Comparison of ENCODE assay signal across 22 cellular contexts in genomic region chr2:83115606-83116005, GRCh38.
DNase-seq lines count a peak whose midpoint lies in the region; ATAC-seq, FAIRE-seq and TF ChIP-seq lines count a peak whose summit lies in the region.
"Had no signal": no experiment of that assay in that cellular context is flagged by ENCODE, and none has a peak within 500 bp of the region (broad histone marks: within the 10 kb centered on the region; RNA-seq: fewer than 3 reads in every experiment).

No MANE protein-coding gene starts in this region.

- no peak overlapping the region for H3K4me2 ChIP-seq in HepG2 (ENCODE audit: low read depth, low read length)
- H3K4me2 ChIP-seq: GM23338, KMS-11 had no signal

- H3K36me3 ChIP-seq in HepG2 (replicated peaks in 1 of 2; ENCODE audit: control insufficient read depth in 1 of 2, insufficient read depth in 2 of 2, low read length in 2 of 2), result no peaks in the 10 kb centered on the region
- H3K36me3 ChIP-seq in right lobe of liver, result no peaks in the 10 kb centered on the region
- H3K36me3 ChIP-seq in RWPE2 (ENCODE audit: low read depth), result no peaks in the 10 kb centered on the region

- H3K27ac ChIP-seq in HepG2 (ENCODE audit: extremely low read length, insufficient read depth, low read length), result no peak overlapping the region
- no peak overlapping the region for H3K27ac ChIP-seq in right lobe of liver
- no peak overlapping the region for H3K27ac ChIP-seq in RWPE2 (ENCODE audit: poor library complexity, severe bottlenecking)
- H3K27ac ChIP-seq: C4-2B, HL-60, KMS-11 had no signal

- FAIRE-seq in HepG2 (lab: Jason Lieb, UNC), result no peak
- FAIRE-seq: A204.1, D721Med, GM19239, H54 had no signal

- no peak for TF ChIP-seq RAD21 in HepG2 (CRISPR knock-in tag; IDR thresholded peaks at IDR 0.05)

- intact Hi-C loops in HepG2 (cut with micrococcal nuclease; ENCODE audit: unreplicated experiment) (no loop called here), right lobe of liver (cut with DNase I) (no loop called here)

- H4K20me1 ChIP-seq in HepG2 (ENCODE audit: insufficient read depth, low read length), result no peaks in the 10 kb centered on the region

- no TSS peak for BruUV-seq in HepG2 (replicated peaks; lab: Mats Ljungman, UMichigan)

- POLR2A ChIA-PET in HepG2 (lab: Yijun Ruan, JAX), result no interaction called here

- in situ Hi-C loops in HepG2 (cut with HindIII; ENCODE audit: extremely low pct_ligation_motif_present, low pct_unique_long_range_greater_than_20kb), result no loop called here

- H3K4me3 ChIP-seq in HepG2 (replicated peaks in 1 of 3; ENCODE audit: insufficient read depth in 1 of 3, low read depth in 2 of 3, low read length in 3 of 3) (no peak overlapping the region), right lobe of liver (no peak overlapping the region), RWPE2 (ENCODE audit: severe bottlenecking) (no peak overlapping the region)
- H3K4me3 ChIP-seq: GM23338 had no signal

- H3K9ac ChIP-seq in HepG2 (ENCODE audit: insufficient read depth, low read depth, low read length), result no peak overlapping the region
- H3K9ac ChIP-seq: KMS-11 had no signal

- no peak overlapping the region for H2AFZ ChIP-seq in HepG2 (ENCODE audit: low read length)
- H2AFZ ChIP-seq: GM23338 had no signal

- CTCF ChIA-PET in HepG2 (lab: Yijun Ruan, JAX; ENCODE audit: low intra/inter-chr PET ratio, low total read pairs), result no interaction called here

- 7% methylated on average over 1 of the region's 1 CpG for WGBS in HepG2 (ENCODE audit: low lambda C conversion rate)
- 63% methylated on average over 1 of the region's 1 CpG for WGBS in right lobe of liver (ENCODE audit: insufficient coverage, low coverage, low lambda C conversion rate, missing lambda C conversion rate)

- no peaks in the 10 kb centered on the region for H3K4me1 ChIP-seq in HepG2 (ENCODE audit: insufficient read depth, low read length)
- H3K4me1 ChIP-seq in right lobe of liver, result no peaks in the 10 kb centered on the region
- H3K4me1 ChIP-seq in RWPE2 (ENCODE audit: insufficient read depth, poor library complexity, severe bottlenecking), result no peaks in the 10 kb centered on the region
- H3K4me1 ChIP-seq: Caco-2 had no signal

- TF ChIP-seq CTCF in HepG2 (CRISPR knock-in tag; IDR thresholded peaks at IDR 0.05) (no peak), right lobe of liver (IDR thresholded peaks at IDR 0.05) (no peak), RWPE2 (IDR thresholded peaks at IDR 0.05; ENCODE audit: poor library complexity, severe bottlenecking) (no peak)

- TF ChIP-seq EP300 in HepG2 (IDR thresholded peaks at IDR 0.05; ENCODE audit: low read depth in 2 of 2, low read length in 2 of 2) (no peak), HepG2 (CRISPR knock-in tag; IDR thresholded peaks at IDR 0.05; ENCODE audit: borderline replicate concordance) (no peak)

- H3K79me2 ChIP-seq in HepG2 (ENCODE audit: insufficient read depth, low read length), result no peaks in the 10 kb centered on the region

- TF ChIP-seq POLR2A in HepG2 (IDR thresholded peaks at IDR 0.05; ENCODE audit: insufficient read depth in 1 of 2, low read depth in 2 of 2, low read length in 2 of 2), result no peak
- no peak for TF ChIP-seq POLR2A in right lobe of liver (IDR thresholded peaks at IDR 0.05)

- H3K9me3 ChIP-seq in HepG2 (ENCODE audit: low read length), result peaks cover 80% of the 10 kb centered on the region
- no peaks in the 10 kb centered on the region for H3K9me3 ChIP-seq in right lobe of liver
- no peaks in the 10 kb centered on the region for H3K9me3 ChIP-seq in RWPE2 (ENCODE audit: severe bottlenecking)
- H3K9me3 ChIP-seq: Caco-2 had no signal

- H3K27me3 ChIP-seq in HepG2 (ENCODE audit: control insufficient read depth in 1 of 2, insufficient read depth in 2 of 2, low read length in 2 of 2) (no peaks in the 10 kb centered on the region; a peak in 1 of 5 replicates), right lobe of liver (no peaks in the 10 kb centered on the region), RWPE2 (ENCODE audit: insufficient read depth, poor library complexity, severe bottlenecking) (no peaks in the 10 kb centered on the region)

- no peak for ATAC-seq in HepG2
- ATAC-seq in right lobe of liver, result no peak
- ATAC-seq in RWPE2 (ENCODE audit: low read depth), result 0 out of 3 replicates have a peak, but pooled peaks have one; percentile 25
- ATAC-seq in GM21528 (IDR thresholded peaks at IDR 0.05; ENCODE audit: low FRiP score, unreplicated experiment), result no peak
- ATAC-seq: GM23338 had no signal

- DNase-seq in HepG2 (ENCODE audit: low spot score) (peak; percentile 6), right lobe of liver (no peak), HT-29 (ENCODE audit: low spot score) (peak; percentile 25), RWPE2 (ENCODE audit: low spot score) (no peak), ureter (ENCODE audit: low spot score) (no peak), amygdala (lab: John Stamatoyannopoulos, UW) (no peak)
- DNase-seq: AML-193; Caco-2; CD4-positive, alpha-beta T cell; DMS79 treated with DMSO at 0.1 percent for 48 hours; GF-D8; HCEC 1CT; HFFc6 had no signal

TF ChIP-seq in HepG2, 621 proteins besides CTCF, POLR2A, EP300 and RAD21:
- TF ChIP-seq ZNF44 (CRISPR knock-in tag; IDR thresholded peaks at IDR 0.05) (no peak), KAT7 (CRISPR knock-in tag; IDR thresholded peaks at IDR 0.05; ENCODE audit: borderline replicate concordance) (no peak), DNMT1 (CRISPR knock-in tag; IDR thresholded peaks at IDR 0.05) (no peak)

Comparison
In these comparisons a context has a peak if more than half of its experiments do, and no peak if none do; other contexts are left out.
1. DNase-seq: peak in HepG2 (single experiment) and HT-29 (single experiment); none in right lobe of liver (0 of 3), RWPE2 (single experiment), ureter (single experiment) and amygdala (0 of 56).